ENCODE assay signal across 8 cellular contexts in the genomic region with DNA sequence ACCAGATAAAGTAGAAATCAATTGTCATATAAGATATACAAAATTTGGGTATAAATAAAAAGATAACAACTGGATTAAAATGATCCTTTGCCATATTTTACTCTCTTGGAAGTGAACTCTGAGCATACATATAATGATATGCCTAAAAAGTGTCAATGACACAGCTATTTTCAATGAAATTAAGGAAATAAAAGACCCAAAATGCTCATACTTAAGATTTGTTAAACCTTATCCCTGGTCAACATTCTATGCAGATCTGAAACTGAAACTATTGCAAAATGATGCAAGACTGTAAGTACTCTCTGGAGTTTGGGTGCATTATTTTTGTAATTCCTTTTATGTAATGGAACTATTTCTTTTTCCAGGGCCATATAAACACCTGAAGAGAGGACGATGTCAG.
A peak's percentile ranks its signal among the peaks of the same experiment; 100 is the strongest.
DNase-seq lines count a peak whose midpoint lies in the region; ATAC-seq and TF ChIP-seq lines count a peak whose summit lies in the region.

No MANE protein-coding gene starts in this region.

- 0 out of 2 replicates have a peak overlapping the region, but pooled peaks have one; percentile 29 for H3K9ac ChIP-seq in HCT116 (ENCODE audit: low read length)

- peak overlapping the region; percentile 91 for H2AFZ ChIP-seq in HCT116 (ENCODE audit: low read depth, low read length, poor library complexity, severe bottlenecking)

- CTCF ChIA-PET in HCT116 (lab: Charles Lee): no interaction called here

- TF ChIP-seq RAD21 in HCT116 (IDR thresholded peaks at IDR 0.05; ENCODE audit: low read depth): no peak

- no peak for TF ChIP-seq POLR2A in HCT116 (IDR thresholded peaks at IDR 0.05; ENCODE audit: borderline replicate concordance, extremely low read depth, insufficient read depth, insufficient read length)
- no peak for TF ChIP-seq POLR2A in right lobe of liver (IDR thresholded peaks at IDR 0.05)

- H3K27ac ChIP-seq in HCT116 (ENCODE audit: low read depth, low read length) (no peak overlapping the region), right lobe of liver (peak overlapping the region in 1 of 3 donors; percentile 2), tibial artery (no peak overlapping the region)

- POLR2A ChIA-PET in HCT116 (lab: Charles Lee): no interaction called here

- H3K36me3 Mint-ChIP-seq in activated T-helper 2 cell treated with anti-CD3 and anti-CD28 coated beads, Interferon-gamma antibody, Interleukin-2, Interleukin-4, amounts not matched to agents 10 μg/mL and 5 μg/mL and 100 μg/mL, durations not matched to agents 14 hours and 24 hours and 36 hours (ENCODE audit: low read depth): no peaks in the 10 kb centered on the region

- no peaks in the 10 kb centered on the region for H3K9me2 ChIP-seq in HCT116 (ENCODE audit: insufficient read depth)

- no peak overlapping the region for H3K4me3 ChIP-seq in HCT116 (replicated peaks in 1 of 2; ENCODE audit: low read depth in 1 of 2, low read length in 2 of 2)
- no peak overlapping the region for H3K4me3 ChIP-seq in right lobe of liver
- H3K4me3 ChIP-seq in tibial artery: no peak overlapping the region

- RAD21 ChIA-PET in HCT116 (lab: Charles Lee; ENCODE audit: low non-redundant PET in 1 of 2, low total read pairs in 2 of 2, uncharacterized antibody in 2 of 2, unreplicated experiment in 2 of 2): no interaction called here

- no peaks in the 10 kb centered on the region for H4K20me1 ChIP-seq in HCT116 (ENCODE audit: insufficient read depth)

- peaks cover 37% of the 10 kb centered on the region for H3K4me1 Mint-ChIP-seq in activated T-helper 2 cell treated with anti-CD3 and anti-CD28 coated beads, Interferon-gamma antibody, Interleukin-2, Interleukin-4, amounts not matched to agents 10 μg/mL and 5 μg/mL and 100 μg/mL, durations not matched to agents 14 hours and 24 hours and 36 hours (ENCODE audit: low read depth)

- H3K4me1 ChIP-seq in HCT116 (ENCODE audit: control insufficient read depth in 1 of 2, insufficient read depth in 2 of 2, low read length in 2 of 2) (peaks cover 0 to 20% of the 10 kb centered on the region in 2 experiments; a peak in 2 of 4 replicates), right lobe of liver (no peaks in the 10 kb centered on the region), tibial artery (no peaks in the 10 kb centered on the region)

- no peaks in the 10 kb centered on the region for H3K9me3 ChIP-seq in HCT116 (ENCODE audit: control insufficient read depth in 1 of 2, insufficient read depth in 1 of 2, low read depth in 1 of 2, low read length in 2 of 2)
- no peaks in the 10 kb centered on the region for H3K9me3 ChIP-seq in right lobe of liver
- no peaks in the 10 kb centered on the region for H3K9me3 ChIP-seq in tibial artery

- no peaks in the 10 kb centered on the region for H3K27me3 Mint-ChIP-seq in activated T-helper 2 cell treated with anti-CD3 and anti-CD28 coated beads, Interferon-gamma antibody, Interleukin-2, Interleukin-4, amounts not matched to agents 10 μg/mL and 5 μg/mL and 100 μg/mL, durations not matched to agents 14 hours and 24 hours and 36 hours (ENCODE audit: low read depth)

- DNase-seq in AG08395 (ENCODE audit: low spot score) (peak; percentile 21), HCT116 (ENCODE audit: low read depth, low spot score) (no peak), right lobe of liver (no peak), tibial artery (no peak), NCI-H1092 treated with DMSO at 0.1 percent for 48 hours (lab: John Stamatoyannopoulos, UW) (no peak), posterior vena cava (ENCODE audit: low spot score) (no peak)
- no peak for DNase-seq in activated T-helper 2 cell treated with anti-CD3 and anti-CD28 coated beads, Interferon-gamma antibody, Interleukin-2, Interleukin-4, amounts not matched to agents 10 μg/mL and 5 μg/mL and 100 μg/mL, durations not matched to agents 14 hours and 24 hours and 36 hours (ENCODE audit: low spot score)

- H3K27ac Mint-ChIP-seq in activated T-helper 2 cell treated with anti-CD3 and anti-CD28 coated beads, Interferon-gamma antibody, Interleukin-2, Interleukin-4, amounts not matched to agents 10 μg/mL and 5 μg/mL and 100 μg/mL, durations not matched to agents 14 hours and 24 hours and 36 hours: peak overlapping the region; percentile 96

- no peaks in the 10 kb centered on the region for H3K79me2 ChIP-seq in HCT116 (ENCODE audit: insufficient read depth, low read length)

- H3K4me3 Mint-ChIP-seq in activated T-helper 2 cell treated with anti-CD3 and anti-CD28 coated beads, Interferon-gamma antibody, Interleukin-2, Interleukin-4, amounts not matched to agents 10 μg/mL and 5 μg/mL and 100 μg/mL, durations not matched to agents 14 hours and 24 hours and 36 hours (ENCODE audit: low read depth): peak overlapping the region; percentile 0

- no TSS peak for BruUV-seq in HCT116 (replicated peaks; lab: Mats Ljungman, UMichigan)

- H3K9me3 Mint-ChIP-seq in activated T-helper 2 cell treated with anti-CD3 and anti-CD28 coated beads, Interferon-gamma antibody, Interleukin-2, Interleukin-4, amounts not matched to agents 10 μg/mL and 5 μg/mL and 100 μg/mL, durations not matched to agents 14 hours and 24 hours and 36 hours: no peaks in the 10 kb centered on the region

- WGBS in right lobe of liver (ENCODE audit: insufficient coverage, low coverage, low lambda C conversion rate, missing lambda C conversion rate): 40% methylated on average over 1 of the region's 1 CpG

- H3K36me3 ChIP-seq in HCT116 (ENCODE audit: control insufficient read depth in 1 of 2, insufficient read depth in 2 of 2, low read length in 2 of 2) (no peaks in the 10 kb centered on the region), right lobe of liver (no peaks in the 10 kb centered on the region), tibial artery (no peaks in the 10 kb centered on the region)

- ATAC-seq in HCT116: no peak
- peak; percentile 56 to 81 (median 70) for ATAC-seq in right lobe of liver
- no peak for ATAC-seq in GM18861 (IDR thresholded peaks at IDR 0.05; ENCODE audit: unreplicated experiment)

- H3K27me3 ChIP-seq in HCT116 (ENCODE audit: insufficient read depth, low read length): no peaks in the 10 kb centered on the region
- H3K27me3 ChIP-seq in right lobe of liver: no peaks in the 10 kb centered on the region
- no peaks in the 10 kb centered on the region for H3K27me3 ChIP-seq in tibial artery

- TF ChIP-seq CTCF in HCT116 (IDR thresholded peaks at IDR 0.05 in 2 of 3, conservative IDR thresholded peaks at IDR 0.05 in 1 of 3; ENCODE audit: borderline replicate concordance in 1 of 3, insufficient read depth in 1 of 3, low read depth in 2 of 3, low read length in 2 of 3) (no peak), right lobe of liver (IDR thresholded peaks at IDR 0.05) (no peak), tibial artery (IDR thresholded peaks at IDR 0.05) (no peak)

- H3K4me2 ChIP-seq in HCT116 (ENCODE audit: low read length): peak overlapping the region; percentile 67

- intact Hi-C loops in HCT116 (cut with micrococcal nuclease): no loop called here
- intact Hi-C loops in activated T-helper 2 cell treated with anti-CD3 and anti-CD28 coated beads, Interferon-gamma antibody, Interleukin-2, Interleukin-4, amounts not matched to agents 10 μg/mL and 5 μg/mL and 100 μg/mL, durations not matched to agents 14 hours and 24 hours and 36 hours (cut with micrococcal nuclease): loop anchor here (1.0 to 5.0 kb wide), 13 partner anchors 20 to 1000 kb away; no protein-coding TSS in a partner anchor
- intact Hi-C loops in right lobe of liver (cut with DNase I): no loop called here
- intact Hi-C loops in tibial artery (cut with DNase I; ENCODE audit: low total_unique reads): no loop called here
- intact Hi-C loops in posterior vena cava (cut with DNase I): no loop called here

TF ChIP-seq in HCT116, 20 proteins besides CTCF, POLR2A, EP300 and RAD21:
- TF ChIP-seq ZNF274 (IDR thresholded peaks at IDR 0.05; ENCODE audit: low read depth, low read length): no peak
- TF ChIP-seq, protein P1, sequence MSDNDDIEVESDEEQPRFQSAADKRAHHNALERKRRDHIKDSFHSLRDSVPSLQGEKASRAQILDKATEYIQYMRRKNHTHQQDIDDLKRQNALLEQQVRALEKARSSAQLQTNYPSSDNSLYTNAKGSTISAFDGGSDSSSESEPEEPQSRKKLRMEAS (IDR thresholded peaks at IDR 0.05): no peak
- TF ChIP-seq TCF7L2 (IDR thresholded peaks at IDR 0.05; ENCODE audit: borderline replicate concordance, extremely low read depth, insufficient read depth, insufficient read length): no peak
- TF ChIP-seq, protein P2, sequence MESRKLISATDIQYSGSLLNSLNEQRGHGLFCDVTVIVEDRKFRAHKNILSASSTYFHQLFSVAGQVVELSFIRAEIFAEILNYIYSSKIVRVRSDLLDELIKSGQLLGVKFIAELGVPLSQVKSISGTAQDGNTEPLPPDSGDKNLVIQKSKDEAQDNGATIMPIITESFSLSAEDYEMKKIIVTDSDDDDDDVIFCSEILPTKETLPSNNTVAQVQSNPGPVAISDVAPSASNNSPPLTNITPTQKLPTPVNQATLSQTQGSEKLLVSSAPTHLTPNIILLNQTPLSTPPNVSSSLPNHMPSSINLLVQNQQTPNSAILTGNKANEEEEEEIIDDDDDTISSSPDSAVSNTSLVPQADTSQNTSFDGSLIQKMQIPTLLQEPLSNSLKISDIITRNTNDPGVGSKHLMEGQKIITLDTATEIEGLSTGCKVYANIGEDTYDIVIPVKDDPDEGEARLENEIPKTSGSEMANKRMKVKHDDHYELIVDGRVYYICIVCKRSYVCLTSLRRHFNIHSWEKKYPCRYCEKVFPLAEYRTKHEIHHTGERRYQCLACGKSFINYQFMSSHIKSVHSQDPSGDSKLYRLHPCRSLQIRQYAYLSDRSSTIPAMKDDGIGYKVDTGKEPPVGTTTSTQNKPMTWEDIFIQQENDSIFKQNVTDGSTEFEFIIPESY (IDR thresholded peaks at IDR 0.05; ENCODE audit: extremely low read depth, insufficient replicate concordance, low read length): no peak
- TF ChIP-seq ZFX (IDR thresholded peaks at IDR 0.05): no peak
- TF ChIP-seq POLR2AphosphoS5 (IDR thresholded peaks at IDR 0.05; ENCODE audit: low read depth, low read length): no peak
- no peak for TF ChIP-seq JUND (IDR thresholded peaks at IDR 0.05)
- TF ChIP-seq YY1 (IDR thresholded peaks at IDR 0.05; ENCODE audit: extremely low read depth, insufficient replicate concordance, low read depth, low read length): no peak
- no peak for TF ChIP-seq EZH2phosphoT487 (IDR thresholded peaks at IDR 0.05; ENCODE audit: borderline replicate concordance)
- no peak for TF ChIP-seq EGR1 (IDR thresholded peaks at IDR 0.05; ENCODE audit: low read depth)
- no peak for TF ChIP-seq CBX3 (IDR thresholded peaks at IDR 0.05; ENCODE audit: low read depth)
- no peak for TF ChIP-seq FOSL1 (IDR thresholded peaks at IDR 0.05; ENCODE audit: low read depth)
- TF ChIP-seq ELF1 (IDR thresholded peaks at IDR 0.05; ENCODE audit: borderline replicate concordance, low read depth): no peak
- TF ChIP-seq SIN3A (IDR thresholded peaks at IDR 0.05; ENCODE audit: low read depth): no peak

Comparison
In these comparisons a context has a peak if more than half of its experiments do, and no peak if none do; other contexts are left out.
1. ATAC-seq: peak in right lobe of liver (4 of 4); none in HCT116 (single experiment) and GM18861 (single experiment).